8 cellular contexts compared by ENCODE assay signal in genomic region chr15:101489236-101489632, GRCh38. TPM values are rescaled to one million over a fixed set of nuclear protein-coding genes. Genes with fewer than 3 reads are reported as not detected.
DNase-seq lines count a peak whose midpoint lies in the region; ATAC-seq, FAIRE-seq and TF ChIP-seq lines count a peak whose summit lies in the region.

No MANE protein-coding gene starts in this region.

- no peak overlapping the region for H3K4me2 ChIP-seq in mesenchymal stem cell (ENCODE audit: low read length, poor library complexity, severe bottlenecking)

- H3K36me3 Mint-ChIP-seq in activated naive CD8-positive, alpha-beta T cell treated with anti-CD3 and anti-CD28 coated beads, Interleukin-2, amount 50 U/mL, for 24 hours (ENCODE audit: low read depth), result no peaks in the 10 kb centered on the region

- H2BK5ac ChIP-seq in mesenchymal stem cell (ENCODE audit: low read depth, low read length, poor library complexity, severe bottlenecking), result no peak overlapping the region

- no peak for TF ChIP-seq POLR2A in H54 (IDR thresholded peaks at IDR 0.05; ENCODE audit: low read depth, low read length)

- H3K27me3 ChIP-seq in BJ (ENCODE audit: control insufficient read depth, insufficient read depth, low read length) (peaks cover 13% of the 10 kb centered on the region), HAP-1 (ENCODE audit: low read depth) (no peaks in the 10 kb centered on the region), mesenchymal stem cell (ENCODE audit: control insufficient read depth in 1 of 2, insufficient read depth in 1 of 2, low read length in 2 of 2) (peaks cover 44 to 62% of the 10 kb centered on the region in 2 experiments)

- H2AK5ac ChIP-seq in mesenchymal stem cell (ENCODE audit: low read length, severe bottlenecking), result no peak overlapping the region

- no peak overlapping the region for H4K91ac ChIP-seq in mesenchymal stem cell (ENCODE audit: low read length)

- peaks cover 2% of the 10 kb centered on the region for H3K4me1 Mint-ChIP-seq in activated naive CD8-positive, alpha-beta T cell treated with anti-CD3 and anti-CD28 coated beads, Interleukin-2, amount 50 U/mL, for 24 hours

- no peak overlapping the region for H2AFZ ChIP-seq in mesenchymal stem cell (ENCODE audit: low read depth, low read length)

- no peak overlapping the region for H3K23ac ChIP-seq in mesenchymal stem cell (ENCODE audit: low read length in 2 of 2)

- H2BK120ac ChIP-seq in mesenchymal stem cell (ENCODE audit: low read depth, low read length), result no peak overlapping the region

- no peak for TF ChIP-seq CTCF in BJ (IDR thresholded peaks at IDR 0.05; ENCODE audit: insufficient read depth, low read depth, low read length)

- no peaks in the 10 kb centered on the region for H3K79me1 ChIP-seq in mesenchymal stem cell (replicated peaks; ENCODE audit: low read length, poor library complexity, severe bottlenecking)

- H3K4me3 Mint-ChIP-seq in activated naive CD8-positive, alpha-beta T cell treated with anti-CD3 and anti-CD28 coated beads, Interleukin-2, amount 50 U/mL, for 24 hours, result no peak overlapping the region

- no peak for FAIRE-seq in H54 (lab: Jason Lieb, UNC)

- H3K9ac ChIP-seq in mesenchymal stem cell (ENCODE audit: low read length), result no peak overlapping the region

- H3K9me3 Mint-ChIP-seq in activated naive CD8-positive, alpha-beta T cell treated with anti-CD3 and anti-CD28 coated beads, Interleukin-2, amount 50 U/mL, for 24 hours, result no peaks in the 10 kb centered on the region

- CTCF ChIA-PET in BJ (lab: Yijun Ruan, JAX), result no interaction called here

- peak overlapping the region in 1 of 2 experiments; percentile 52 for H3K18ac ChIP-seq in mesenchymal stem cell (ENCODE audit: low read depth in 1 of 2, low read length in 2 of 2)

- H4K8ac ChIP-seq in mesenchymal stem cell (ENCODE audit: low read length), result no peak overlapping the region

- peaks cover 6% of the 10 kb centered on the region for H3K4me1 ChIP-seq in HAP-1
- H3K4me1 ChIP-seq in mesenchymal stem cell (ENCODE audit: control insufficient read depth, insufficient read depth, low read depth, low read length), result peaks cover 12% of the 10 kb centered on the region

- no peak overlapping the region for H3K27ac ChIP-seq in mesenchymal stem cell (ENCODE audit: low read length, poor library complexity, severe bottlenecking)

- no peak overlapping the region for H3K14ac ChIP-seq in mesenchymal stem cell (ENCODE audit: low read length in 2 of 2)

- peaks cover 54% of the 10 kb centered on the region for H3K27me3 Mint-ChIP-seq in activated naive CD8-positive, alpha-beta T cell treated with anti-CD3 and anti-CD28 coated beads, Interleukin-2, amount 50 U/mL, for 24 hours

- peak overlapping the region; percentile 8; the same call in 1 of the 2 replicates for H3K4me3 ChIP-seq in BJ (ENCODE audit: low read depth, low read length)
- no peak overlapping the region; the same call in 1 of the 2 replicates for H3K4me3 ChIP-seq in HAP-1
- no peak overlapping the region for H3K4me3 ChIP-seq in mesenchymal stem cell (ENCODE audit: insufficient read depth in 1 of 2, low read depth in 1 of 2, low read length in 2 of 2)

- H2BK12ac ChIP-seq in mesenchymal stem cell (ENCODE audit: low read length in 2 of 2), result no peak overlapping the region

- POLR2A ChIA-PET in BJ (lab: Charles Lee), result interaction anchor here (0.6 kb wide), 1 partner anchor 490 kb away, joined by 3 read pairs; no protein-coding TSS in a partner anchor

- WGBS in mesenchymal stem cell, result 0% methylated on average over 1 of the region's 70 CpGs

- H3K9me3 ChIP-seq in HAP-1 (no peaks in the 10 kb centered on the region), mesenchymal stem cell (ENCODE audit: control insufficient read depth, low read length) (no peaks in the 10 kb centered on the region)

- H3K36me3 ChIP-seq in BJ (ENCODE audit: control insufficient read depth, insufficient read depth, low read length), result no peaks in the 10 kb centered on the region
- H3K36me3 ChIP-seq in HAP-1 (replicated peaks), result no peaks in the 10 kb centered on the region
- H3K36me3 ChIP-seq in mesenchymal stem cell (ENCODE audit: control insufficient read depth in 1 of 2, insufficient read depth in 2 of 2, low read depth in 1 of 2, low read length in 2 of 2), result peaks cover 0 to 3% of the 10 kb centered on the region in 2 experiments

- no peak overlapping the region for H2BK15ac ChIP-seq in mesenchymal stem cell (ENCODE audit: low read depth, poor library complexity, severe bottlenecking)

- no peak overlapping the region for H3K27ac Mint-ChIP-seq in activated naive CD8-positive, alpha-beta T cell treated with anti-CD3 and anti-CD28 coated beads, Interleukin-2, amount 50 U/mL, for 24 hours

- in situ Hi-C loops in HAP-1 (cut with MboI; ENCODE audit: low sequenced_read_pairs), result no loop called here

- ATAC-seq in activated naive CD8-positive, alpha-beta T cell treated with anti-CD3 and anti-CD28 coated beads, Interleukin-2, amount 50 U/mL, for 24 hours, result peak; percentile 51
- ATAC-seq in left lobe of liver, result peak; percentile 47

- no peak overlapping the region for H3K4ac ChIP-seq in mesenchymal stem cell (ENCODE audit: low read depth in 1 of 2, low read length in 2 of 2)

- DNase-seq in BJ (ENCODE audit: low read depth), result no peak
- peak; percentile 18 to 67 for DNase-seq in HAP-1 (ENCODE audit: low spot score in 2 of 2)
- peak; percentile 28 for DNase-seq in activated naive CD8-positive, alpha-beta T cell treated with anti-CD3 and anti-CD28 coated beads, Interleukin-2, amount 50 U/mL, for 24 hours
- peak; percentile 67 for DNase-seq in left lobe of liver (ENCODE audit: low spot score)
- no peak for DNase-seq in NK-92 treated with Interleukin-12 subunit alpha and Interleukin-12 subunit beta, amount 100 ng/mL, for 24 hours (lab: John Stamatoyannopoulos, UW)
- no peak for DNase-seq in retina
- DNase-seq in mesenchymal stem cell, result no peak
- no peak for DNase-seq in H54 (ENCODE audit: insufficient read length, low spot score)

RNA-seq across cellular contexts. Expression of gene PCSK6, which starts 0.3 kb away (rescaled TPM):
- 0.29 and 0.42 TPM in 2 replicates for polyA plus RNA-seq in BJ (2011; rRNA removed)
- polyA minus RNA-seq in BJ (2011; rRNA and poly(A)+ RNA removed), result 0.81 and 2.4 TPM in 2 replicates
- total RNA-seq in left lobe of liver, result 180 TPM
- polyA plus RNA-seq in mesenchymal stem cell (2013, experiment 1 of 2), result 49.7 TPM
- polyA plus RNA-seq in mesenchymal stem cell (2013, experiment 2 of 2), result 51.6 TPM

Comparison
In these comparisons a context has a peak if more than half of its experiments do, and no peak if none do; other contexts are left out.
1. DNase-seq: peak in HAP-1 (2 of 2), activated naive CD8-positive, alpha-beta T cell treated with anti-CD3 and anti-CD28 coated beads, Interleukin-2, amount 50 U/mL, for 24 hours (single experiment) and left lobe of liver (single experiment); none in BJ (single experiment), NK-92 treated with Interleukin-12 subunit alpha and Interleukin-12 subunit beta, amount 100 ng/mL, for 24 hours (single experiment), retina (single experiment), mesenchymal stem cell (single experiment) and H54 (single experiment).